ENCODE assay signal across 11 cellular contexts in genomic region chr1:154324241-154324640, GRCh38. TPM values are rescaled to one million over a fixed set of nuclear protein-coding genes. Genes with fewer than 3 reads are reported as not detected.
DNase-seq lines count a peak whose midpoint lies in the region; ATAC-seq and TF ChIP-seq lines count a peak whose summit lies in the region.
"Had no signal": no experiment of that assay in that cellular context is flagged by ENCODE, and none has a peak within 500 bp of the region (broad histone marks: within the 10 kb centered on the region; RNA-seq: fewer than 3 reads in every experiment).

No MANE protein-coding gene starts in this region.

- TF ChIP-seq EP300 in suprapubic skin (IDR thresholded peaks at IDR 0.05): no peak

- peaks cover 12% of the 10 kb centered on the region for H3K36me3 Mint-ChIP-seq in activated T-cell treated with anti-CD3 and anti-CD28 coated beads, Interleukin-2, amount 50 U/mL, for 24 hours (ENCODE audit: low read depth)
- no peaks in the 10 kb centered on the region for H3K36me3 Mint-ChIP-seq in activated CD8-positive, alpha-beta T cell treated with anti-CD3 and anti-CD28 coated beads, Interleukin-2, amount 10 ng/mL, durations not matched to agents 7 days and 5 days (ENCODE audit: low read depth)
- no peaks in the 10 kb centered on the region for H3K36me3 Mint-ChIP-seq in immature natural killer cell

- CTCF ChIA-PET in activated CD8-positive, alpha-beta T cell treated with anti-CD3 and anti-CD28 coated beads, Interleukin-2, amount 10 ng/mL, durations not matched to agents 7 days and 5 days (lab: Charles Lee): interaction anchor here (0.6 to 9.6 kb wide), 12 partner anchors 8 to 155 kb away, joined by 3 to 195 read pairs (median 6); no protein-coding TSS in a partner anchor

- 0% methylated on average over 1 of the region's 2 CpGs for WGBS in suprapubic skin

- peak overlapping the region; percentile 75 for H3K4me3 ChIP-seq in suprapubic skin

- no peaks in the 10 kb centered on the region for H3K27me3 Mint-ChIP-seq in activated T-cell treated with anti-CD3 and anti-CD28 coated beads, Interleukin-2, amount 50 U/mL, for 24 hours
- H3K27me3 Mint-ChIP-seq in activated CD8-positive, alpha-beta T cell treated with anti-CD3 and anti-CD28 coated beads, Interleukin-2, amount 10 ng/mL, durations not matched to agents 7 days and 5 days (ENCODE audit: low read depth): peaks cover 23% of the 10 kb centered on the region
- peaks cover 5 to 7% (median 7%) of the 10 kb centered on the region in 3 donors for H3K27me3 Mint-ChIP-seq in immature natural killer cell (ENCODE audit: low read depth in 3 of 3)

- no peak for TF ChIP-seq CTCF in suprapubic skin (IDR thresholded peaks at IDR 0.05)

- no peak for ATAC-seq in activated CD8-positive, alpha-beta T cell treated with anti-CD3 and anti-CD28 coated beads, Interleukin-2, amount 10 ng/mL, durations not matched to agents 7 days and 5 days
- ATAC-seq in GM18909 (IDR thresholded peaks at IDR 0.05; ENCODE audit: poor library complexity, unreplicated experiment) (no peak), HG02571 (IDR thresholded peaks at IDR 0.05; ENCODE audit: unreplicated experiment) (no peak), HG02938 (IDR thresholded peaks at IDR 0.05; ENCODE audit: unreplicated experiment) (no peak)

- peaks cover 5% of the 10 kb centered on the region for H3K27me3 ChIP-seq in suprapubic skin
- H3K27me3 ChIP-seq: foreskin keratinocyte had no signal

- peaks cover 36% of the 10 kb centered on the region for H3K4me1 Mint-ChIP-seq in activated T-cell treated with anti-CD3 and anti-CD28 coated beads, Interleukin-2, amount 50 U/mL, for 24 hours (ENCODE audit: low read depth)
- peaks cover 38% of the 10 kb centered on the region for H3K4me1 Mint-ChIP-seq in activated CD8-positive, alpha-beta T cell treated with anti-CD3 and anti-CD28 coated beads, Interleukin-2, amount 10 ng/mL, durations not matched to agents 7 days and 5 days (ENCODE audit: low read depth)
- peaks cover 37 to 39% of the 10 kb centered on the region in 2 donors for H3K4me1 Mint-ChIP-seq in immature natural killer cell

- POLR2A ChIA-PET in activated CD8-positive, alpha-beta T cell treated with anti-CD3 and anti-CD28 coated beads, Interleukin-2, amount 10 ng/mL, durations not matched to agents 7 days and 5 days (lab: Charles Lee): interaction anchor here (1.0 to 1.5 kb wide), 3 partner anchors 11 to 234 kb away, joined by 3 to 4 read pairs (median 3); partner anchors contain the start of gene UBE2Q1

- H3K4me1 ChIP-seq in suprapubic skin: peaks cover 50% of the 10 kb centered on the region

- no peak for DNase-seq in activated T-cell treated with anti-CD3 and anti-CD28 coated beads, Interleukin-2, amount 50 U/mL, for 24 hours
- no peak for DNase-seq in activated T-cell treated with anti-CD3 and anti-CD28 coated beads, Interleukin-2, amount 50 U/mL, for 1 hour
- no peak for DNase-seq in activated CD8-positive, alpha-beta T cell treated with anti-CD3 and anti-CD28 coated beads, Interleukin-2, amount 10 ng/mL, durations not matched to agents 7 days and 5 days
- no peak for DNase-seq in immature natural killer cell
- no peak for DNase-seq in suprapubic skin (ENCODE audit: low spot score in 2 of 2)

- no peaks in the 10 kb centered on the region for H3K9me3 ChIP-seq in suprapubic skin

- no peak overlapping the region for H3K27ac ChIP-seq in suprapubic skin
- H3K27ac ChIP-seq: foreskin keratinocyte had no signal

- peak overlapping the region; percentile 97 for H3K27ac Mint-ChIP-seq in activated T-cell treated with anti-CD3 and anti-CD28 coated beads, Interleukin-2, amount 50 U/mL, for 24 hours
- H3K27ac Mint-ChIP-seq in activated CD8-positive, alpha-beta T cell treated with anti-CD3 and anti-CD28 coated beads, Interleukin-2, amount 10 ng/mL, durations not matched to agents 7 days and 5 days: peak overlapping the region; percentile 39
- peak overlapping the region in 2 of 6 donors; percentile 22 to 88 for H3K27ac Mint-ChIP-seq in immature natural killer cell

- peak overlapping the region; percentile 91 for H3K4me3 Mint-ChIP-seq in activated T-cell treated with anti-CD3 and anti-CD28 coated beads, Interleukin-2, amount 50 U/mL, for 24 hours
- H3K4me3 Mint-ChIP-seq in activated CD8-positive, alpha-beta T cell treated with anti-CD3 and anti-CD28 coated beads, Interleukin-2, amount 10 ng/mL, durations not matched to agents 7 days and 5 days: peak overlapping the region; percentile 91
- H3K4me3 Mint-ChIP-seq in immature natural killer cell: peak overlapping the region in 4 of 5 donors; percentile 92 to 96 (median 94)

- TF ChIP-seq POLR2A in suprapubic skin (IDR thresholded peaks at IDR 0.05): no peak

- H3K36me3 ChIP-seq in suprapubic skin: no peaks in the 10 kb centered on the region

- H3K9me3 Mint-ChIP-seq in activated T-cell treated with anti-CD3 and anti-CD28 coated beads, Interleukin-2, amount 50 U/mL, for 24 hours: no peaks in the 10 kb centered on the region
- no peaks in the 10 kb centered on the region for H3K9me3 Mint-ChIP-seq in activated CD8-positive, alpha-beta T cell treated with anti-CD3 and anti-CD28 coated beads, Interleukin-2, amount 10 ng/mL, durations not matched to agents 7 days and 5 days (ENCODE audit: insufficient read depth)
- peaks cover 0 to 1% (median 0%) of the 10 kb centered on the region in 6 donors for H3K9me3 Mint-ChIP-seq in immature natural killer cell

RNA-seq across cellular contexts. Expression of gene ATP8B2, which starts 1.1 kb away (rescaled TPM):
- 10 to 100 TPM; 65.3 to 71.6 TPM for total RNA-seq in activated CD8-positive, alpha-beta T cell treated with anti-CD3 and anti-CD28 coated beads, Interleukin-2, amount 10 ng/mL, durations not matched to agents 7 days and 5 days
- 10 to 100 TPM in 2 of 3 donors, 1 to 10 TPM in 1; 8.5 to 27.4 (median 16.5) TPM for polyA plus RNA-seq in immature natural killer cell
- total RNA-seq in suprapubic skin: 10 to 100 TPM; 14.4 to 34.4 (median 22.0) TPM

RNA-seq across cellular contexts. Expression of gene AQP10, which starts 3.3 kb away (rescaled TPM):
- not detected for total RNA-seq in activated CD8-positive, alpha-beta T cell treated with anti-CD3 and anti-CD28 coated beads, Interleukin-2, amount 10 ng/mL, durations not matched to agents 7 days and 5 days
- polyA plus RNA-seq in immature natural killer cell: under 1 TPM in 1 of 3 donors, not detected in 2; 0.24 TPM
- under 1 TPM in 1 of 4 donors, not detected in 3; 0.26 TPM for total RNA-seq in suprapubic skin
- total RNA-seq: NCI-H460 had no signal
- polyA plus RNA-seq: BJ had no signal

RNA-seq across cellular contexts. Expression of gene HAX1, which starts 51.8 kb away (rescaled TPM):
- total RNA-seq in activated CD8-positive, alpha-beta T cell treated with anti-CD3 and anti-CD28 coated beads, Interleukin-2, amount 10 ng/mL, durations not matched to agents 7 days and 5 days: 100 to 1,000 TPM; 110 to 119 TPM
- 100 to 1,000 TPM; 119 to 207 (median 139) TPM for polyA plus RNA-seq in immature natural killer cell
- 10 to 100 TPM; 66.0 to 88.3 (median 78.4) TPM for total RNA-seq in suprapubic skin
